In genomic region chr12:6872073-6873048, GRCh38 we compare ENCODE assay signal across 1 cellular context.
TF ChIP-seq lines count a peak whose summit lies in the region.

No MANE protein-coding gene starts in this region.

TF ChIP-seq in IMR-90, 13 proteins besides CTCF, POLR2A, EP300 and RAD21:
- TF ChIP-seq SMC3 (IDR thresholded peaks at IDR 0.05; ENCODE audit: low read depth, low read length) (peak; percentile 39), RCOR1 (IDR thresholded peaks at IDR 0.05; ENCODE audit: insufficient replicate concordance, low read length) (no peak), MXI1 (IDR thresholded peaks at IDR 0.05; ENCODE audit: borderline replicate concordance, low read depth, low read length) (peak; percentile 96), USF2 (IDR thresholded peaks at IDR 0.05; ENCODE audit: low read depth, low read length) (no peak; the same call in 1 of the 2 replicates), CHD1 (IDR thresholded peaks at IDR 0.05; ENCODE audit: low read depth, low read length) (no peak), CEBPB (IDR thresholded peaks at IDR 0.05; ENCODE audit: low read depth, low read length) (no peak), RFX5 (IDR thresholded peaks at IDR 0.05; ENCODE audit: low read depth, low read length) (no peak), ELK1 (IDR thresholded peaks at IDR 0.05; ENCODE audit: borderline replicate concordance, low read depth, low read length) (no peak), MAFK (IDR thresholded peaks at IDR 0.05; ENCODE audit: low read depth, low read length) (no peak), FOS (IDR thresholded peaks at IDR 0.05; ENCODE audit: low read depth, low read length) (no peak), NFE2L2 (IDR thresholded peaks at IDR 0.05; ENCODE audit: low read depth, low read length) (no peak), MAZ (IDR thresholded peaks at IDR 0.05; ENCODE audit: borderline replicate concordance, low read depth, low read length) (peak; percentile 62; the same call in 1 of the 2 replicates), BHLHE40 (IDR thresholded peaks at IDR 0.05; ENCODE audit: low read depth, low read length) (peak; percentile 10; the same call in 1 of the 2 replicates)
